In genomic region chr15:99305761-99306505, GRCh38 we compare ENCODE assay signal across 10 cellular contexts. TPM values are rescaled to one million over a fixed set of nuclear protein-coding genes. Genes with fewer than 3 reads are reported as not detected.
DNase-seq lines count a peak whose midpoint lies in the region; ATAC-seq and TF ChIP-seq lines count a peak whose summit lies in the region.
"Had no signal": no experiment of that assay in that cellular context is flagged by ENCODE, and none has a peak within 500 bp of the region (broad histone marks: within the 10 kb centered on the region; RNA-seq: fewer than 3 reads in every experiment).

No MANE protein-coding gene starts in this region.

- H2BK120ac ChIP-seq in trophoblast cell (ENCODE audit: insufficient read depth, low read length, poor library complexity), result no peak overlapping the region

- no peaks in the 10 kb centered on the region for H3K79me1 ChIP-seq in trophoblast cell (ENCODE audit: low read length)

- H3K36me3 ChIP-seq in mammary epithelial cell (ENCODE audit: insufficient read depth, low read length), result no peaks in the 10 kb centered on the region
- no peaks in the 10 kb centered on the region for H3K36me3 ChIP-seq in lower lobe of right lung
- H3K36me3 ChIP-seq in trophoblast cell (ENCODE audit: control insufficient read depth in 1 of 2, insufficient read depth in 2 of 2, low read length in 2 of 2), result no peaks in the 10 kb centered on the region
- H3K36me3 ChIP-seq in CD8-positive, alpha-beta T cell (ENCODE audit: insufficient read depth, low read length), result no peaks in the 10 kb centered on the region
- no peaks in the 10 kb centered on the region for H3K36me3 ChIP-seq in effector memory CD4-positive, alpha-beta T cell (ENCODE audit: control insufficient read depth, insufficient read depth, low read length)

- H4K12ac ChIP-seq in trophoblast cell (ENCODE audit: low read depth, low read length), result no peak overlapping the region

- H2BK12ac ChIP-seq in trophoblast cell (ENCODE audit: low read length), result no peak overlapping the region

- H4K8ac ChIP-seq in trophoblast cell (ENCODE audit: low read depth, low read length), result no peak overlapping the region

- WGBS in mammary epithelial cell (ENCODE audit: low coverage, missing lambda C conversion rate), result 0% methylated on average over 8 of the region's 8 CpGs
- WGBS in trophoblast cell (ENCODE audit: extremely low coverage, insufficient coverage, insufficient read length), result no CpG with 5 or more reads among the region's 8 CpGs

- H3K4me1 ChIP-seq in mammary epithelial cell (ENCODE audit: insufficient read depth, low read length), result peaks cover 16% of the 10 kb centered on the region
- H3K4me1 ChIP-seq in lower lobe of right lung, result peaks cover 15% of the 10 kb centered on the region
- no peaks in the 10 kb centered on the region for H3K4me1 ChIP-seq in trophoblast cell (ENCODE audit: control insufficient read depth in 1 of 2, insufficient read depth in 2 of 2, low read length in 2 of 2)
- H3K4me1 ChIP-seq in CD8-positive, alpha-beta T cell (ENCODE audit: insufficient read depth, low read length), result no peaks in the 10 kb centered on the region
- no peaks in the 10 kb centered on the region for H3K4me1 ChIP-seq in effector memory CD4-positive, alpha-beta T cell (ENCODE audit: control insufficient read depth, insufficient read depth, low read length, poor library complexity, severe bottlenecking)

- no peaks in the 10 kb centered on the region for H3K27me3 Mint-ChIP-seq in CD8-positive, alpha-beta T cell (ENCODE audit: low read depth)
- H3K27me3 Mint-ChIP-seq in activated T-cell treated with anti-CD3 and anti-CD28 coated beads, Interleukin-2, amount 50 U/mL, for 24 hours, result no peaks in the 10 kb centered on the region

- CTCF ChIA-PET in mammary epithelial cell (lab: Charles Lee; ENCODE audit: low non-redundant PET), result interaction anchor here (0.6 kb wide), 1 partner anchor 170 kb away, joined by 7 read pairs; no protein-coding TSS in a partner anchor
- CTCF ChIA-PET in CD8-positive, alpha-beta T cell (lab: Charles Lee), result no interaction called here

- no peak overlapping the region for H3K4me3 Mint-ChIP-seq in CD8-positive, alpha-beta T cell
- no peak overlapping the region for H3K4me3 Mint-ChIP-seq in activated T-cell treated with anti-CD3 and anti-CD28 coated beads, Interleukin-2, amount 50 U/mL, for 24 hours

- no peak overlapping the region for H2BK5ac ChIP-seq in trophoblast cell (ENCODE audit: low read depth, low read length, poor library complexity)

- H3K18ac ChIP-seq in trophoblast cell (ENCODE audit: low read length), result no peak overlapping the region

- H3K23ac ChIP-seq in trophoblast cell (ENCODE audit: low read length), result no peak overlapping the region

- H3K9ac ChIP-seq in mammary epithelial cell (ENCODE audit: insufficient read depth, low read length) (no peak overlapping the region), trophoblast cell (ENCODE audit: low read length) (no peak overlapping the region)

- intact Hi-C loops in mammary epithelial cell (cut with micrococcal nuclease), result no loop called here
- intact Hi-C loops in lower lobe of right lung (cut with DNase I), result no loop called here
- intact Hi-C loops in CD8-positive, alpha-beta T cell (cut with DNase I, micrococcal nuclease), result no loop called here

- dilution Hi-C loops in mammary epithelial cell (cut with HindIII; ENCODE audit: low sequenced_read_pairs), result no loop called here

- no TSS peak for BruUV-seq in mammary epithelial cell (replicated peaks; lab: Mats Ljungman, UMichigan)

- TF ChIP-seq CTCF in AG10803 (conservative IDR thresholded peaks at IDR 0.05; ENCODE audit: low read length) (no peak), mammary epithelial cell (conservative IDR thresholded peaks at IDR 0.05 in 1 of 2, IDR thresholded peaks at IDR 0.05 in 1 of 2; ENCODE audit: extremely low read depth in 1 of 2, insufficient read depth in 1 of 2, low read depth in 1 of 2, low read length in 2 of 2) (no peak), lower lobe of right lung (IDR thresholded peaks at IDR 0.05) (no peak)
- TF ChIP-seq CTCF in CD8-positive, alpha-beta T cell (IDR thresholded peaks at IDR 0.05), result no peak

- H3K4me1 Mint-ChIP-seq in CD8-positive, alpha-beta T cell (ENCODE audit: low read depth), result no peaks in the 10 kb centered on the region
- no peaks in the 10 kb centered on the region for H3K4me1 Mint-ChIP-seq in activated T-cell treated with anti-CD3 and anti-CD28 coated beads, Interleukin-2, amount 50 U/mL, for 24 hours (ENCODE audit: low read depth)

- H3K9me3 ChIP-seq in mammary epithelial cell (replicated peaks; ENCODE audit: insufficient read depth, low read length) (no peaks in the 10 kb centered on the region), lower lobe of right lung (no peaks in the 10 kb centered on the region), trophoblast cell (ENCODE audit: insufficient read depth, low read depth, low read length) (no peaks in the 10 kb centered on the region)
- H3K9me3 ChIP-seq in CD8-positive, alpha-beta T cell (ENCODE audit: low read length), result no peaks in the 10 kb centered on the region
- H3K9me3 ChIP-seq in effector memory CD4-positive, alpha-beta T cell (ENCODE audit: control insufficient read depth, low read length), result no peaks in the 10 kb centered on the region

- H3K27ac Mint-ChIP-seq in CD8-positive, alpha-beta T cell, result no peak overlapping the region
- no peak overlapping the region for H3K27ac Mint-ChIP-seq in activated T-cell treated with anti-CD3 and anti-CD28 coated beads, Interleukin-2, amount 50 U/mL, for 24 hours

- H3K79me2 ChIP-seq in mammary epithelial cell (ENCODE audit: insufficient read depth, low read length) (no peaks in the 10 kb centered on the region), trophoblast cell (ENCODE audit: control insufficient read depth, insufficient read depth, low read length, poor library complexity) (no peaks in the 10 kb centered on the region)

- H4K91ac ChIP-seq in trophoblast cell (ENCODE audit: low read depth, low read length), result no peak overlapping the region

- no peaks in the 10 kb centered on the region for H4K20me1 ChIP-seq in mammary epithelial cell (ENCODE audit: insufficient read depth, low read length)

- POLR2A ChIA-PET in CD8-positive, alpha-beta T cell (lab: Charles Lee), result no interaction called here

- no peak overlapping the region for H2AK5ac ChIP-seq in trophoblast cell (ENCODE audit: low read length)

- no peak overlapping the region for H3K14ac ChIP-seq in trophoblast cell (ENCODE audit: low read length)

- H3K4me3 ChIP-seq in AG10803 (ENCODE audit: low read length) (no peak overlapping the region), mammary epithelial cell (replicated peaks in 1 of 3; ENCODE audit: insufficient read depth in 1 of 3, low read depth in 2 of 3, low read length in 3 of 3) (peak overlapping the region in 2 of 3 experiments; percentile 20 to 33), lower lobe of right lung (no peak overlapping the region), trophoblast cell (ENCODE audit: low read depth, low read length) (no peak overlapping the region)
- no peak overlapping the region for H3K4me3 ChIP-seq in CD8-positive, alpha-beta T cell (ENCODE audit: low read depth, low read length)
- H3K4me3 ChIP-seq in effector memory CD4-positive, alpha-beta T cell (ENCODE audit: insufficient read depth, low read depth, low read length, poor library complexity, severe bottlenecking), result no peak overlapping the region

- no peaks in the 10 kb centered on the region for H3K9me3 Mint-ChIP-seq in CD8-positive, alpha-beta T cell
- H3K9me3 Mint-ChIP-seq in activated T-cell treated with anti-CD3 and anti-CD28 coated beads, Interleukin-2, amount 50 U/mL, for 24 hours, result no peaks in the 10 kb centered on the region

- H3K27ac ChIP-seq in mammary epithelial cell (ENCODE audit: insufficient read depth, low read depth, low read length), result peak overlapping the region; percentile 57
- H3K27ac ChIP-seq in lower lobe of right lung, result no peak overlapping the region
- no peak overlapping the region for H3K27ac ChIP-seq in trophoblast cell (ENCODE audit: low read depth, low read length)
- H3K27ac ChIP-seq in CD8-positive, alpha-beta T cell (ENCODE audit: low read depth, low read length), result no peak overlapping the region
- H3K27ac ChIP-seq in effector memory CD4-positive, alpha-beta T cell (ENCODE audit: insufficient read depth, low read length, poor library complexity, severe bottlenecking), result no peak overlapping the region

- ATAC-seq in lower lobe of right lung, result no peak
- no peak for ATAC-seq in CD8-positive, alpha-beta T cell

- H3K4ac ChIP-seq in trophoblast cell (ENCODE audit: low read depth, low read length), result no peak overlapping the region

- DNase-seq in AG10803 (ENCODE audit: low read depth) (peak; percentile 69), NCI-H1694 treated with DMSO at 0.1 percent for 48 hours (lab: John Stamatoyannopoulos, UW) (peak; percentile 12), mammary epithelial cell (peak; percentile 68), lower lobe of right lung (peak; percentile 50), trophoblast cell (no peak)
- DNase-seq in CD8-positive, alpha-beta T cell, result no peak
- no peak for DNase-seq in activated T-cell treated with anti-CD3 and anti-CD28 coated beads, Interleukin-2, amount 50 U/mL, for 24 hours
- no peak for DNase-seq in effector memory CD4-positive, alpha-beta T cell
- DNase-seq: stimulated activated CD4-positive, alpha-beta T cell treated with anti-CD3 and anti-CD28 coated beads, Interleukin-2, amount 100 ng/mL, for 48 hours; T-helper 9 cell had no signal

- peaks cover 13% of the 10 kb centered on the region for H3K36me3 Mint-ChIP-seq in CD8-positive, alpha-beta T cell
- H3K36me3 Mint-ChIP-seq in activated T-cell treated with anti-CD3 and anti-CD28 coated beads, Interleukin-2, amount 50 U/mL, for 24 hours (ENCODE audit: low read depth), result peaks cover 8% of the 10 kb centered on the region

- H3K27me3 ChIP-seq in mammary epithelial cell (ENCODE audit: insufficient read depth, low read length) (no peaks in the 10 kb centered on the region), lower lobe of right lung (ENCODE audit: low read depth) (no peaks in the 10 kb centered on the region), trophoblast cell (ENCODE audit: insufficient read depth, low read length) (no peaks in the 10 kb centered on the region)
- no peaks in the 10 kb centered on the region for H3K27me3 ChIP-seq in CD8-positive, alpha-beta T cell (ENCODE audit: insufficient read depth, low read length)
- no peaks in the 10 kb centered on the region for H3K27me3 ChIP-seq in effector memory CD4-positive, alpha-beta T cell (replicated peaks; ENCODE audit: control insufficient read depth, insufficient read depth, low read length, poor library complexity, severe bottlenecking)

- H3K4me2 ChIP-seq in mammary epithelial cell (ENCODE audit: insufficient read depth, low read depth, low read length) (peak overlapping the region; percentile 72), trophoblast cell (ENCODE audit: low read length) (no peak overlapping the region)

- in situ Hi-C loops in mammary epithelial cell (cut with MboI; ENCODE audit: low sequenced_read_pairs in 2 of 2), result no loop called here

- H2AFZ ChIP-seq in mammary epithelial cell (ENCODE audit: low read depth, low read length), result peak overlapping the region; percentile 31
- H2AFZ ChIP-seq in trophoblast cell (ENCODE audit: insufficient read depth, low read length, poor library complexity), result no peak overlapping the region

RNA-seq across cellular contexts. Expression of gene LRRC28, which starts 54.7 kb away (rescaled TPM):
- total RNA-seq in mammary epithelial cell, result 10 to 100 TPM; 22.5 to 27.3 TPM
- polyA plus RNA-seq in mammary epithelial cell, result 23.7 TPM
- 10.1 TPM for polyA minus RNA-seq in mammary epithelial cell
- 23.8 TPM for total RNA-seq in lower lobe of right lung
- polyA plus RNA-seq in trophoblast cell (2013), result 18.4 and 18.5 TPM in 2 replicates
- 10 to 100 TPM in 1 of 2 experiments, 1 to 10 TPM in 1; 9.0 to 12.1 TPM for total RNA-seq in CD8-positive, alpha-beta T cell

RNA-seq across cellular contexts. Expression of gene TTC23, which starts 56.6 kb away (rescaled TPM):
- total RNA-seq in mammary epithelial cell, result 10 to 100 TPM; 18.1 to 29.0 TPM
- 2.5 TPM for polyA plus RNA-seq in mammary epithelial cell
- polyA minus RNA-seq in mammary epithelial cell, result 23.9 TPM
- total RNA-seq in lower lobe of right lung, result 16.4 TPM
- 16.5 and 19.2 TPM in 2 replicates for polyA plus RNA-seq in trophoblast cell (2013)
- under 1 TPM in 1 of 2 experiments, not detected in 1; 0.62 TPM for total RNA-seq in CD8-positive, alpha-beta T cell

Comparison
In these comparisons a context has a peak if more than half of its experiments do, and no peak if none do; other contexts are left out.
1. DNase-seq: peak in AG10803 (single experiment), NCI-H1694 treated with DMSO at 0.1 percent for 48 hours (single experiment), mammary epithelial cell (single experiment) and lower lobe of right lung (single experiment); none in trophoblast cell (0 of 2), CD8-positive, alpha-beta T cell (0 of 7), activated T-cell treated with anti-CD3 and anti-CD28 coated beads, Interleukin-2, amount 50 U/mL, for 24 hours (single experiment) and effector memory CD4-positive, alpha-beta T cell (0 of 3).
2. H3K4me3 ChIP-seq: peak in mammary epithelial cell (2 of 3); none in AG10803 (single experiment), lower lobe of right lung (single experiment), trophoblast cell (single experiment), CD8-positive, alpha-beta T cell (single experiment) and effector memory CD4-positive, alpha-beta T cell (single experiment).
3. RNA of gene TTC23, which starts 56.6 kb away (total RNA-seq): 18.1 to 29.0 TPM in mammary epithelial cell and 16.4 TPM in lower lobe of right lung (single experiment); 0.62 TPM in CD8-positive, alpha-beta T cell; every median in the first group is over 10 times any median in the second.